11 cellular contexts compared by ENCODE assay signal in the genomic region with DNA sequence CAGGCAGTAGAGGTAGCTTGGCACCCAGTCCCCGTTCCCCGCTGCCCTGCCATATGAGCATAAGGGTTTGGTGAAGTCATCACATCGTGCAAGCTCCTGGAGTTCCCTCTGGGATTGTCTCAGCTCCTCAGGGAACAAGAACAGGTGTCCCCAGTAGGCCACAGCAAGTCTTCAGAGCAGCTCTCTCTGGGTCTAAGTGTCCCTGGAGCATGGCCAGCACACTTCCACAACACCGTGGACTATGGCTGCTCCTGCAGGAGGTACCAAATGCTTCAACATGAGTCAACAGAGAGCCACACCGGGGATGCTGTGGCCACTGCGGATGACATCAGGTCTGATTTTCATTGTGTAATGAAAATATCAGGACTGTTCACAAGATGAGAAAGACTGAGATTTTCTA. TPM values are rescaled to one million over a fixed set of nuclear protein-coding genes. Genes with fewer than 3 reads are reported as not detected.
A peak's percentile ranks its signal among the peaks of the same experiment; 100 is the strongest.
DNase-seq lines count a peak whose midpoint lies in the region; ATAC-seq, FAIRE-seq and TF ChIP-seq lines count a peak whose summit lies in the region.
"Had no signal": no experiment of that assay in that cellular context is flagged by ENCODE, and none has a peak within 500 bp of the region (broad histone marks: within the 10 kb centered on the region; RNA-seq: fewer than 3 reads in every experiment).

No MANE protein-coding gene starts in this region.

- CTCF ChIA-PET in naive thymus-derived CD4-positive, alpha-beta T cell (lab: Charles Lee), result interaction anchor here (0.6 kb wide), 1 partner anchor 18 kb away, joined by 6 read pairs; no protein-coding TSS in a partner anchor
- CTCF ChIA-PET in CD8-positive, alpha-beta memory T cell (lab: Charles Lee), result no interaction called here

- H3K79me2 ChIP-seq in astrocyte (ENCODE audit: insufficient read depth, low read length), result no peaks in the 10 kb centered on the region

- intact Hi-C loops in naive thymus-derived CD4-positive, alpha-beta T cell (cut with micrococcal nuclease), result no loop called here

- H3K4me1 ChIP-seq in astrocyte (ENCODE audit: insufficient read depth, low read length), result peaks cover 13% of the 10 kb centered on the region
- H3K4me1 ChIP-seq in naive thymus-derived CD4-positive, alpha-beta T cell (ENCODE audit: control insufficient read depth in 2 of 2, insufficient read depth in 2 of 2, low read length in 2 of 2), result no peaks in the 10 kb centered on the region
- H3K4me1 ChIP-seq in CD8-positive, alpha-beta memory T cell (ENCODE audit: insufficient read depth, low read length), result no peaks in the 10 kb centered on the region
- H3K4me1 ChIP-seq: pancreas had no signal

- H3K4me3 ChIP-seq in AG10803 (ENCODE audit: low read length), result no peak overlapping the region
- no peak overlapping the region for H3K4me3 ChIP-seq in astrocyte (ENCODE audit: insufficient read depth, low read depth, low read length)
- no peak overlapping the region for H3K4me3 ChIP-seq in naive thymus-derived CD4-positive, alpha-beta T cell (ENCODE audit: low read length)
- no peak overlapping the region for H3K4me3 ChIP-seq in CD8-positive, alpha-beta memory T cell (ENCODE audit: low read length)
- H3K4me3 ChIP-seq: pancreas had no signal

- H3K9me3 Mint-ChIP-seq in astrocyte (ENCODE audit: unreplicated experiment), result no peaks in the 10 kb centered on the region
- H3K9me3 Mint-ChIP-seq in naive thymus-derived CD4-positive, alpha-beta T cell, result no peaks in the 10 kb centered on the region
- H3K9me3 Mint-ChIP-seq in CD8-positive, alpha-beta memory T cell, result no peaks in the 10 kb centered on the region

- H4K20me1 ChIP-seq in astrocyte (ENCODE audit: insufficient read depth, low read length), result no peaks in the 10 kb centered on the region

- FAIRE-seq in H54 (lab: Jason Lieb, UNC) (peak; percentile 27), astrocyte (lab: Jason Lieb, UNC) (peak; percentile 39)
- FAIRE-seq: colon, pancreas had no signal

- H3K9me3 ChIP-seq in astrocyte (ENCODE audit: insufficient read depth, low read depth, low read length), result no peaks in the 10 kb centered on the region
- H3K9me3 ChIP-seq in naive thymus-derived CD4-positive, alpha-beta T cell (ENCODE audit: control insufficient read depth in 2 of 3, low read length in 3 of 3), result no peaks in the 10 kb centered on the region
- no peaks in the 10 kb centered on the region for H3K9me3 ChIP-seq in CD8-positive, alpha-beta memory T cell (ENCODE audit: low read length)
- H3K9me3 ChIP-seq: pancreas had no signal

- POLR2A ChIA-PET in naive thymus-derived CD4-positive, alpha-beta T cell (lab: Charles Lee), result no interaction called here
- POLR2A ChIA-PET in CD8-positive, alpha-beta memory T cell (lab: Charles Lee), result no interaction called here

- no peak for TF ChIP-seq CTCF in AG10803 (conservative IDR thresholded peaks at IDR 0.05; ENCODE audit: low read length)
- TF ChIP-seq CTCF in astrocyte (IDR thresholded peaks at IDR 0.05; ENCODE audit: insufficient read depth, low read depth, low read length), result no peak

- peak overlapping the region; percentile 70 for H3K4me2 ChIP-seq in astrocyte (ENCODE audit: low read length)

- peak; percentile 44 for ATAC-seq in naive thymus-derived CD4-positive, alpha-beta T cell
- ATAC-seq in HG02571 (IDR thresholded peaks at IDR 0.05; ENCODE audit: unreplicated experiment), result no peak
- ATAC-seq: pancreas had no signal

- no peaks in the 10 kb centered on the region for H3K27me3 ChIP-seq in astrocyte (ENCODE audit: insufficient read depth, low read length)
- no peaks in the 10 kb centered on the region for H3K27me3 ChIP-seq in naive thymus-derived CD4-positive, alpha-beta T cell (ENCODE audit: control insufficient read depth in 2 of 2, insufficient read depth in 2 of 2, low read length in 2 of 2)
- no peaks in the 10 kb centered on the region for H3K27me3 ChIP-seq in CD8-positive, alpha-beta memory T cell (ENCODE audit: insufficient read depth, low read length, poor library complexity, severe bottlenecking)
- H3K27me3 ChIP-seq: pancreas had no signal

- peaks cover 13% of the 10 kb centered on the region for H3K4me1 Mint-ChIP-seq in astrocyte (ENCODE audit: low read depth, unreplicated experiment)
- H3K4me1 Mint-ChIP-seq in naive thymus-derived CD4-positive, alpha-beta T cell, result peaks cover 0 to 8% (median 0%) of the 10 kb centered on the region in 7 donors
- peaks cover 0 to 2% (median 0%) of the 10 kb centered on the region in 3 donors for H3K4me1 Mint-ChIP-seq in CD8-positive, alpha-beta memory T cell

- DNase-seq in AG10803 (ENCODE audit: low read depth) (peak; percentile 33), H54 (ENCODE audit: insufficient read length, low spot score) (peak; percentile 66), astrocyte (ENCODE audit: low read depth) (peak; percentile 56), HPDE6-E6E7 (ENCODE audit: extremely low spot score) (no peak)
- no peak for DNase-seq in naive thymus-derived CD4-positive, alpha-beta T cell
- DNase-seq in CD8-positive, alpha-beta memory T cell, result no peak
- DNase-seq: NCI-H1417, pancreas had no signal

- peak overlapping the region; percentile 60 for H3K27ac ChIP-seq in astrocyte (ENCODE audit: low read depth, low read length)
- H3K27ac ChIP-seq in naive thymus-derived CD4-positive, alpha-beta T cell (ENCODE audit: low read depth, low read length), result no peak overlapping the region
- no peak overlapping the region for H3K27ac ChIP-seq in CD8-positive, alpha-beta memory T cell (ENCODE audit: low read depth, low read length)
- H3K27ac ChIP-seq: pancreas had no signal

- peak overlapping the region; percentile 53 for H3K27ac Mint-ChIP-seq in astrocyte (ENCODE audit: unreplicated experiment)
- H3K27ac Mint-ChIP-seq in naive thymus-derived CD4-positive, alpha-beta T cell, result no peak overlapping the region
- H3K27ac Mint-ChIP-seq in CD8-positive, alpha-beta memory T cell, result peak overlapping the region in 1 of 8 donors; percentile 55

- peak overlapping the region; percentile 0 for H2AFZ ChIP-seq in astrocyte (ENCODE audit: low read depth, low read length)

- H3K36me3 Mint-ChIP-seq in astrocyte (ENCODE audit: low read depth, unreplicated experiment), result no peaks in the 10 kb centered on the region
- peaks cover 4 to 44% (median 20%) of the 10 kb centered on the region in 5 donors for H3K36me3 Mint-ChIP-seq in naive thymus-derived CD4-positive, alpha-beta T cell
- peaks cover 6 to 41% (median 21%) of the 10 kb centered on the region in 3 donors for H3K36me3 Mint-ChIP-seq in CD8-positive, alpha-beta memory T cell

- H3K4me3 Mint-ChIP-seq in astrocyte (ENCODE audit: unreplicated experiment), result no peak overlapping the region
- H3K4me3 Mint-ChIP-seq in naive thymus-derived CD4-positive, alpha-beta T cell, result no peak overlapping the region
- H3K4me3 Mint-ChIP-seq in CD8-positive, alpha-beta memory T cell, result no peak overlapping the region

- H3K9ac ChIP-seq in astrocyte (ENCODE audit: low read length), result peak overlapping the region; percentile 29

- H3K27me3 Mint-ChIP-seq in astrocyte (ENCODE audit: low read depth, unreplicated experiment), result no peaks in the 10 kb centered on the region
- no peaks in the 10 kb centered on the region for H3K27me3 Mint-ChIP-seq in naive thymus-derived CD4-positive, alpha-beta T cell
- peaks cover 0 to 2% of the 10 kb centered on the region in 2 donors for H3K27me3 Mint-ChIP-seq in CD8-positive, alpha-beta memory T cell

- H3K36me3 ChIP-seq in astrocyte (ENCODE audit: insufficient read depth, low read length), result no peaks in the 10 kb centered on the region
- H3K36me3 ChIP-seq in naive thymus-derived CD4-positive, alpha-beta T cell (ENCODE audit: control insufficient read depth in 2 of 3, insufficient read depth in 3 of 3, low read length in 3 of 3), result peaks cover 0 to 13% (median 5%) of the 10 kb centered on the region in 3 experiments
- peaks cover 6% of the 10 kb centered on the region for H3K36me3 ChIP-seq in CD8-positive, alpha-beta memory T cell (ENCODE audit: insufficient read depth, low read length)
- H3K36me3 ChIP-seq: pancreas had no signal

- TF ChIP-seq POLR2A in H54 (IDR thresholded peaks at IDR 0.05; ENCODE audit: low read depth, low read length), result no peak

RNA-seq across cellular contexts. Expression of a gene that starts 23.1 kb away (rescaled TPM):
- total RNA-seq in astrocyte, result 3.8 and 3.9 TPM in 2 replicates
- total RNA-seq in naive thymus-derived CD4-positive, alpha-beta T cell, result 1 to 10 TPM; 3.1 to 7.3 (median 6.6) TPM
- polyA plus RNA-seq in naive thymus-derived CD4-positive, alpha-beta T cell, result 1 to 10 TPM; 2.5 to 6.4 TPM
- total RNA-seq in CD8-positive, alpha-beta memory T cell, result 1 to 10 TPM; 6.6 to 7.1 TPM
- 10.6 TPM for polyA plus RNA-seq in CD8-positive, alpha-beta memory T cell

RNA-seq across cellular contexts. Expression of a gene that starts 45.3 kb away (rescaled TPM):
- 19.0 and 22.2 TPM in 2 replicates for total RNA-seq in astrocyte
- total RNA-seq in naive thymus-derived CD4-positive, alpha-beta T cell, result 10 to 100 TPM; 14.8 to 21.6 (median 17.6) TPM
- 1 to 10 TPM; 6.8 to 7.1 TPM for polyA plus RNA-seq in naive thymus-derived CD4-positive, alpha-beta T cell
- total RNA-seq in CD8-positive, alpha-beta memory T cell, result 10 to 100 TPM; 22.7 to 24.5 TPM
- polyA plus RNA-seq in CD8-positive, alpha-beta memory T cell, result 6.3 TPM

RNA-seq across cellular contexts. Expression of a gene that starts 45.6 kb away (rescaled TPM):
- 7.3 and 7.7 TPM in 2 replicates for total RNA-seq in astrocyte
- 10 to 100 TPM in 2 of 5 experiments, 1 to 10 TPM in 3; 4.5 to 10.6 (median 9.2) TPM for total RNA-seq in naive thymus-derived CD4-positive, alpha-beta T cell
- polyA plus RNA-seq in naive thymus-derived CD4-positive, alpha-beta T cell, result 10 to 100 TPM; 25.7 to 35.8 TPM
- total RNA-seq in CD8-positive, alpha-beta memory T cell, result 10 to 100 TPM; 12.4 to 14.6 TPM
- 29.6 TPM for polyA plus RNA-seq in CD8-positive, alpha-beta memory T cell

RNA-seq across cellular contexts. Expression of a gene that starts 50.0 kb away (rescaled TPM):
- total RNA-seq in astrocyte, result not detected in 2 replicates
- 1 to 10 TPM in 1 of 5 experiments, under 1 TPM in 1, not detected in 3; 0.66 to 2.6 TPM for total RNA-seq in naive thymus-derived CD4-positive, alpha-beta T cell
- not detected for polyA plus RNA-seq in naive thymus-derived CD4-positive, alpha-beta T cell
- not detected for total RNA-seq in CD8-positive, alpha-beta memory T cell
- polyA plus RNA-seq in CD8-positive, alpha-beta memory T cell, result not detected
- total RNA-seq: fibroblast of villous mesenchyme had no signal

Comparison
In these comparisons a context has a peak if more than half of its experiments do, and no peak if none do; other contexts are left out.
1. DNase-seq: peak in AG10803 (single experiment), H54 (single experiment) and astrocyte (single experiment); none in naive thymus-derived CD4-positive, alpha-beta T cell (0 of 9), CD8-positive, alpha-beta memory T cell (0 of 5) and HPDE6-E6E7 (single experiment).